1 cellular context compared by ENCODE assay signal in genomic region chr7:123538189-123538714, GRCh38.
A peak's percentile ranks its signal among the peaks of the same experiment; 100 is the strongest.
TF ChIP-seq lines count a peak whose summit lies in the region.

No MANE protein-coding gene starts in this region.

TF ChIP-seq in K562, 482 proteins besides CTCF, POLR2A, EP300 and RAD21 (continued from another document and continues in another):
- TF ChIP-seq, protein P1, sequence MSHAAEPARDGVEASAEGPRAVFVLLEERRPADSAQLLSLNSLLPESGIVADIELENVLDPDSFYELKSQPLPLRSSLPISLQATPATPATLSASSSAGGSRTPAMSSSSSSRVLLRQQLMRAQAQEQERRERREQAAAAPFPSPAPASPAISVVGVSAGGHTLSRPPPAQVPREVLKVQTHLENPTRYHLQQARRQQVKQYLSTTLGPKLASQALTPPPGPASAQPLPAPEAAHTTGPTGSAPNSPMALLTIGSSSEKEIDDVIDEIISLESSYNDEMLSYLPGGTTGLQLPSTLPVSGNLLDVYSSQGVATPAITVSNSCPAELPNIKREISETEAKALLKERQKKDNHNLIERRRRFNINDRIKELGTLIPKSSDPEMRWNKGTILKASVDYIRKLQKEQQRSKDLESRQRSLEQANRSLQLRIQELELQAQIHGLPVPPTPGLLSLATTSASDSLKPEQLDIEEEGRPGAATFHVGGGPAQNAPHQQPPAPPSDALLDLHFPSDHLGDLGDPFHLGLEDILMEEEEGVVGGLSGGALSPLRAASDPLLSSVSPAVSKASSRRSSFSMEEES (CRISPR knock-in tag; IDR thresholded peaks at IDR 0.05): no peak
- TF ChIP-seq RAD51 (IDR thresholded peaks at IDR 0.05; ENCODE audit: borderline replicate concordance, low read depth) (no peak; the same call in 1 of the 2 replicates), ZC3H8 (IDR thresholded peaks at IDR 0.05) (no peak), PRPF4 (IDR thresholded peaks at IDR 0.05; ENCODE audit: insufficient read depth, low read depth, low read length, poor library complexity, severe bottlenecking) (no peak), ZFX (CRISPR knock-in tag; IDR thresholded peaks at IDR 0.05) (no peak), ZNF165 (CRISPR knock-in tag; IDR thresholded peaks at IDR 0.05; ENCODE audit: borderline replicate concordance) (no peak), CBX2 (IDR thresholded peaks at IDR 0.05; ENCODE audit: insufficient read depth, low read length, poor library complexity, severe bottlenecking) (no peak), RBM17 (IDR thresholded peaks at IDR 0.05; ENCODE audit: borderline replicate concordance, low read depth, low read length) (no peak), HCFC1 (IDR thresholded peaks at IDR 0.05; ENCODE audit: low read depth, low read length) (no peak), TCF7 (IDR thresholded peaks at IDR 0.05; ENCODE audit: borderline replicate concordance) (no peak), CEBPB (tag; IDR thresholded peaks at IDR 0.05) (0 out of 2 replicates have a peak, but pooled peaks have one; percentile 40), ID3 (CRISPR knock-in tag; IDR thresholded peaks at IDR 0.05) (no peak), ID3 (tag; IDR thresholded peaks at IDR 0.05) (no peak), NFYB (IDR thresholded peaks at IDR 0.05; ENCODE audit: extremely low read depth, insufficient read length) (no peak), JUND (IDR thresholded peaks at IDR 0.05; ENCODE audit: borderline replicate concordance, low read depth, low read length) (peak; percentile 97), JUND (tag; IDR thresholded peaks at IDR 0.05; ENCODE audit: borderline replicate concordance, low read depth, low read length) (peak; percentile 98), NRF1 (conservative IDR thresholded peaks at IDR 0.05 in 1 of 2, IDR thresholded peaks at IDR 0.05 in 1 of 2) (no peak), BHLHE40 (IDR thresholded peaks at IDR 0.05; ENCODE audit: low read length) (no peak), CBFB (CRISPR knock-in tag; IDR thresholded peaks at IDR 0.05) (no peak), CREB3 (tag; conservative IDR thresholded peaks at IDR 0.05; ENCODE audit: low read depth) (no peak), PHF20 (IDR thresholded peaks at IDR 0.05; ENCODE audit: partially characterized antibody) (no peak), MECOM (CRISPR knock-in tag; IDR thresholded peaks at IDR 0.05) (peak; percentile 93; the same call in 1 of the 2 replicates), ZNF75A (CRISPR knock-in tag; IDR thresholded peaks at IDR 0.05) (no peak), ZNF586 (CRISPR knock-in tag; conservative IDR thresholded peaks at IDR 0.05) (no peak), TAF9B (IDR thresholded peaks at IDR 0.05; ENCODE audit: partially characterized antibody) (peak; percentile 71), ZNF449 (CRISPR knock-in tag; IDR thresholded peaks at IDR 0.05) (no peak), ZNF431 (CRISPR knock-in tag; IDR thresholded peaks at IDR 0.05) (no peak), ETV1 (tag; conservative IDR thresholded peaks at IDR 0.05; ENCODE audit: low read depth) (peak; percentile 86), CEBPG (CRISPR knock-in tag; IDR thresholded peaks at IDR 0.05) (no peak), CEBPG (tag; conservative IDR thresholded peaks at IDR 0.05 in 1 of 2, IDR thresholded peaks at IDR 0.05 in 1 of 2) (no peak), HNRNPH1 (optimal IDR thresholded peaks at IDR 0.05; ENCODE audit: low read depth, low read length) (no peak), SRSF9 (IDR thresholded peaks at IDR 0.05; ENCODE audit: borderline replicate concordance, low read depth, low read length) (no peak), E2F3 (CRISPR knock-in tag; IDR thresholded peaks at IDR 0.05) (no peak), BRCA1 (IDR thresholded peaks at IDR 0.05) (no peak), BRCA1 (CRISPR knock-in tag; IDR thresholded peaks at IDR 0.05) (no peak), TBL1XR1 (IDR thresholded peaks at IDR 0.05; ENCODE audit: low read length in 2 of 2) (no peak), HDAC8 (tag; IDR thresholded peaks at IDR 0.05) (no peak), ZKSCAN8 (CRISPR knock-in tag; IDR thresholded peaks at IDR 0.05) (no peak), CGGBP1 (CRISPR knock-in tag; IDR thresholded peaks at IDR 0.05) (no peak), ZNF518B (CRISPR knock-in tag; IDR thresholded peaks at IDR 0.05) (no peak), FOXK1 (CRISPR knock-in tag; IDR thresholded peaks at IDR 0.05; ENCODE audit: borderline replicate concordance) (no peak)
- TF ChIP-seq, protein P2, sequence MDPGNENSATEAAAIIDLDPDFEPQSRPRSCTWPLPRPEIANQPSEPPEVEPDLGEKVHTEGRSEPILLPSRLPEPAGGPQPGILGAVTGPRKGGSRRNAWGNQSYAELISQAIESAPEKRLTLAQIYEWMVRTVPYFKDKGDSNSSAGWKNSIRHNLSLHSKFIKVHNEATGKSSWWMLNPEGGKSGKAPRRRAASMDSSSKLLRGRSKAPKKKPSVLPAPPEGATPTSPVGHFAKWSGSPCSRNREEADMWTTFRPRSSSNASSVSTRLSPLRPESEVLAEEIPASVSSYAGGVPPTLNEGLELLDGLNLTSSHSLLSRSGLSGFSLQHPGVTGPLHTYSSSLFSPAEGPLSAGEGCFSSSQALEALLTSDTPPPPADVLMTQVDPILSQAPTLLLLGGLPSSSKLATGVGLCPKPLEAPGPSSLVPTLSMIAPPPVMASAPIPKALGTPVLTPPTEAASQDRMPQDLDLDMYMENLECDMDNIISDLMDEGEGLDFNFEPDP (CRISPR knock-in tag; IDR thresholded peaks at IDR 0.05): 0 out of 2 replicates have a peak, but pooled peaks have one; percentile 11
- TF ChIP-seq, protein P3, sequence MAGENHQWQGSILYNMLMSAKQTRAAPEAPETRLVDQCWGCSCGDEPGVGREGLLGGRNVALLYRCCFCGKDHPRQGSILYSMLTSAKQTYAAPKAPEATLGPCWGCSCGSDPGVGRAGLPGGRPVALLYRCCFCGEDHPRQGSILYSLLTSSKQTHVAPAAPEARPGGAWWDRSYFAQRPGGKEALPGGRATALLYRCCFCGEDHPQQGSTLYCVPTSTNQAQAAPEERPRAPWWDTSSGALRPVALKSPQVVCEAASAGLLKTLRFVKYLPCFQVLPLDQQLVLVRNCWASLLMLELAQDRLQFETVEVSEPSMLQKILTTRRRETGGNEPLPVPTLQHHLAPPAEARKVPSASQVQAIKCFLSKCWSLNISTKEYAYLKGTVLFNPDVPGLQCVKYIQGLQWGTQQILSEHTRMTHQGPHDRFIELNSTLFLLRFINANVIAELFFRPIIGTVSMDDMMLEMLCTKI (IDR thresholded peaks at IDR 0.05; ENCODE audit: partially characterized antibody): no peak
- TF ChIP-seq, protein P4, sequence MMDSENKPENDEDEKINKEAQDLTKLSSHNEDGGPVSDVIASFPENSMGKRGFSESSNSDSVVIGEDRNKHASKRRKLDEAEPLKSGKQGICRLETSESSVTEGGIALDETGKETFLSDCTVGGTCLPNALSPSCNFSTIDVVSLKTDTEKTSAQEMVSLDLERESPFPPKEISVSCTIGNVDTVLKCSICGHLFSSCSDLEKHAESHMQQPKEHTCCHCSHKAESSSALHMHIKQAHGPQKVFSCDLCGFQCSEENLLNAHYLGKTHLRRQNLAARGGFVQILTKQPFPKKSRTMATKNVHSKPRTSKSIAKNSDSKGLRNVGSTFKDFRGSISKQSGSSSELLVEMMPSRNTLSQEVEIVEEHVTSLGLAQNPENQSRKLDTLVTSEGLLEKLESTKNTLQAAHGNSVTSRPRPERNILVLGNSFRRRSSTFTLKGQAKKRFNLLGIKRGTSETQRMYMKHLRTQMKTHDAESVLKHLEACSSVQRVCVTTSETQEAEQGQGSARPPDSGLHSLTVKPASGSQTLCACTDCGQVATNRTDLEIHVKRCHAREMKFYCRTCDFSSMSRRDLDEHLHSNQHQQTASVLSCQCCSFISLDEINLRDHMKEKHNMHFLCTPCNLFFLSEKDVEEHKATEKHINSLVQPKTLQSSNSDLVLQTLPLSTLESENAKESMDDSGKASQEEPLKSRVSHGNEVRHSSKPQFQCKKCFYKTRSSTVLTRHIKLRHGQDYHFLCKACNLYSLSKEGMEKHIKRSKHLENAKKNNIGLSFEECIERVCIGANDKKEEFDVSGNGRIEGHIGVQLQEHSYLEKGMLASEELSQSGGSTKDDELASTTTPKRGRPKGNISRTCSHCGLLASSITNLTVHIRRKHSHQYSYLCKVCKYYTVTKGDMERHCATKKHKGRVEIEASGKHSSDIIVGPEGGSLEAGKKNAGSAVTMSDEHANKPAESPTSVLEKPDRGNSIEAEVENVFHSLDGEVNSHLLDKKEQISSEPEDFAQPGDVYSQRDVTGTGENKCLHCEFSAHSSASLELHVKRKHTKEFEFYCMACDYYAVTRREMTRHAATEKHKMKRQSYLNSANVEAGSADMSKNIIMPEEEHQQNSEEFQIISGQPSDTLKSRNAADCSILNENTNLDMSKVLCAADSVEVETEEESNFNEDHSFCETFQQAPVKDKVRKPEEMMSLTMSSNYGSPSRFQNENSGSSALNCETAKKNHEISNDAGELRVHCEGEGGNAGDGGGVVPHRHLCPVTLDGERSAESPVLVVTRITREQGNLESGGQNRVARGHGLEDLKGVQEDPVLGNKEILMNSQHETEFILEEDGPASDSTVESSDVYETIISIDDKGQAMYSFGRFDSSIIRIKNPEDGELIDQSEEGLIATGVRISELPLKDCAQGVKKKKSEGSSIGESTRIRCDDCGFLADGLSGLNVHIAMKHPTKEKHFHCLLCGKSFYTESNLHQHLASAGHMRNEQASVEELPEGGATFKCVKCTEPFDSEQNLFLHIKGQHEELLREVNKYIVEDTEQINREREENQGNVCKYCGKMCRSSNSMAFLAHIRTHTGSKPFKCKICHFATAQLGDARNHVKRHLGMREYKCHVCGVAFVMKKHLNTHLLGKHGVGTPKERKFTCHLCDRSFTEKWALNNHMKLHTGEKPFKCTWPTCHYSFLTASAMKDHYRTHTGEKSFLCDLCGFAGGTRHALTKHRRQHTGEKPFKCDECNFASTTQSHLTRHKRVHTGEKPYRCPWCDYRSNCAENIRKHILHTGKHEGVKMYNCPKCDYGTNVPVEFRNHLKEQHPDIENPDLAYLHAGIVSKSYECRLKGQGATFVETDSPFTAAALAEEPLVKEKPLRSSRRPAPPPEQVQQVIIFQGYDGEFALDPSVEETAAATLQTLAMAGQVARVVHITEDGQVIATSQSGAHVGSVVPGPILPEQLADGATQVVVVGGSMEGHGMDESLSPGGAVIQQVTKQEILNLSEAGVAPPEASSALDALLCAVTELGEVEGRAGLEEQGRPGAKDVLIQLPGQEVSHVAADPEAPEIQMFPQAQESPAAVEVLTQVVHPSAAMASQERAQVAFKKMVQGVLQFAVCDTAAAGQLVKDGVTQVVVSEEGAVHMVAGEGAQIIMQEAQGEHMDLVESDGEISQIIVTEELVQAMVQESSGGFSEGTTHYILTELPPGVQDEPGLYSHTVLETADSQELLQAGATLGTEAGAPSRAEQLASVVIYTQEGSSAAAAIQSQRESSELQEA (IDR thresholded peaks at IDR 0.05; ENCODE audit: low read depth): no peak
